ENCODE assay signal across 2 cellular contexts in genomic region chr14:75442642-75443041, GRCh38.
A peak's percentile ranks its signal among the peaks of the same experiment; 100 is the strongest.
TF ChIP-seq lines count a peak whose summit lies in the region.

No MANE protein-coding gene starts in this region.

TF ChIP-seq in A549, 52 proteins besides CTCF, POLR2A, EP300 and RAD21:
- TF ChIP-seq ELK1 (IDR thresholded peaks at IDR 0.05; ENCODE audit: low read depth, low read length) (no peak), NFE2L2 (conservative IDR thresholded peaks at IDR 0.05; ENCODE audit: low read length) (0 out of 2 replicates have a peak, but pooled peaks have one; percentile 29), TFCP2L1 (CRISPR knock-in tag; IDR thresholded peaks at IDR 0.05) (no peak), MAFK (IDR thresholded peaks at IDR 0.05; ENCODE audit: partially characterized antibody) (peak; percentile 57)

TF ChIP-seq in SK-N-SH, 30 proteins besides CTCF, POLR2A, EP300 and RAD21:
- TF ChIP-seq, protein P1, sequence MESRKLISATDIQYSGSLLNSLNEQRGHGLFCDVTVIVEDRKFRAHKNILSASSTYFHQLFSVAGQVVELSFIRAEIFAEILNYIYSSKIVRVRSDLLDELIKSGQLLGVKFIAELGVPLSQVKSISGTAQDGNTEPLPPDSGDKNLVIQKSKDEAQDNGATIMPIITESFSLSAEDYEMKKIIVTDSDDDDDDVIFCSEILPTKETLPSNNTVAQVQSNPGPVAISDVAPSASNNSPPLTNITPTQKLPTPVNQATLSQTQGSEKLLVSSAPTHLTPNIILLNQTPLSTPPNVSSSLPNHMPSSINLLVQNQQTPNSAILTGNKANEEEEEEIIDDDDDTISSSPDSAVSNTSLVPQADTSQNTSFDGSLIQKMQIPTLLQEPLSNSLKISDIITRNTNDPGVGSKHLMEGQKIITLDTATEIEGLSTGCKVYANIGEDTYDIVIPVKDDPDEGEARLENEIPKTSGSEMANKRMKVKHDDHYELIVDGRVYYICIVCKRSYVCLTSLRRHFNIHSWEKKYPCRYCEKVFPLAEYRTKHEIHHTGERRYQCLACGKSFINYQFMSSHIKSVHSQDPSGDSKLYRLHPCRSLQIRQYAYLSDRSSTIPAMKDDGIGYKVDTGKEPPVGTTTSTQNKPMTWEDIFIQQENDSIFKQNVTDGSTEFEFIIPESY (IDR thresholded peaks at IDR 0.05; ENCODE audit: borderline replicate concordance, low read depth): no peak
- no peak for TF ChIP-seq FOSL2 (IDR thresholded peaks at IDR 0.05; ENCODE audit: borderline replicate concordance, low read depth)
- TF ChIP-seq ELF1 (IDR thresholded peaks at IDR 0.05): no peak
- no peak for TF ChIP-seq MAX (IDR thresholded peaks at IDR 0.05; ENCODE audit: low read depth)
- no peak for TF ChIP-seq RXRA (IDR thresholded peaks at IDR 0.05; ENCODE audit: borderline replicate concordance, low read depth)
- TF ChIP-seq FOXJ3 (CRISPR knock-in tag; IDR thresholded peaks at IDR 0.05): no peak
- TF ChIP-seq JUND (IDR thresholded peaks at IDR 0.05): no peak
- TF ChIP-seq IRF3 (IDR thresholded peaks at IDR 0.05; ENCODE audit: low read depth, low read length): no peak
